In genomic region chr12:49843871-49844437, GRCh38 we compare ENCODE assay signal across 12 cellular contexts. TPM values are rescaled to one million over a fixed set of nuclear protein-coding genes. Genes with fewer than 3 reads are reported as not detected.
DNase-seq lines count a peak whose midpoint lies in the region; ATAC-seq and TF ChIP-seq lines count a peak whose summit lies in the region.
"Had no signal": no experiment of that assay in that cellular context is flagged by ENCODE, and none has a peak within 500 bp of the region (broad histone marks: within the 10 kb centered on the region; RNA-seq: fewer than 3 reads in every experiment).

No MANE protein-coding gene starts in this region.

- H3K79me2 ChIP-seq in HCT116 (ENCODE audit: insufficient read depth, low read length): peaks cover 18% of the 10 kb centered on the region

- TF ChIP-seq RAD21 in HCT116 (IDR thresholded peaks at IDR 0.05; ENCODE audit: low read depth): no peak

- RAD21 ChIA-PET in HCT116 (lab: Charles Lee; ENCODE audit: low non-redundant PET in 1 of 2, low total read pairs in 2 of 2, uncharacterized antibody in 2 of 2, unreplicated experiment in 2 of 2): no interaction called here

- no peak overlapping the region for H3K27ac ChIP-seq in BLaER1
- H3K27ac ChIP-seq in HCT116 (ENCODE audit: low read depth, low read length): peak overlapping the region; percentile 90; the same call in 1 of the 2 replicates
- no peak overlapping the region for H3K27ac ChIP-seq in mesodermal cell (ENCODE audit: low read depth, low read length, severe bottlenecking)
- H3K27ac ChIP-seq in esophagus squamous epithelium: peak overlapping the region in 2 of 4 donors; percentile 91 to 93

- H3K9me3 Mint-ChIP-seq in activated CD8-positive, alpha-beta T cell treated with anti-CD3 and anti-CD28 coated beads for 36 hours: no peaks in the 10 kb centered on the region

- H3K9ac ChIP-seq in BLaER1: no peak overlapping the region
- H3K9ac ChIP-seq in HCT116 (ENCODE audit: low read length): peak overlapping the region; percentile 97; the same call in 1 of the 2 replicates

- H3K36me3 ChIP-seq in BLaER1 (no peaks in the 10 kb centered on the region), HCT116 (ENCODE audit: control insufficient read depth in 1 of 2, insufficient read depth in 2 of 2, low read length in 2 of 2) (no peaks in the 10 kb centered on the region), mesodermal cell (ENCODE audit: control insufficient read depth, insufficient read depth, low read length) (no peaks in the 10 kb centered on the region), esophagus squamous epithelium (no peaks in the 10 kb centered on the region)
- H3K36me3 ChIP-seq: vagina had no signal

- H3K4me3 Mint-ChIP-seq in activated CD8-positive, alpha-beta T cell treated with anti-CD3 and anti-CD28 coated beads for 36 hours: peak overlapping the region; percentile 94

- H3K27ac Mint-ChIP-seq in activated CD8-positive, alpha-beta T cell treated with anti-CD3 and anti-CD28 coated beads for 36 hours: peak overlapping the region; percentile 91

- H3K4me1 Mint-ChIP-seq in activated CD8-positive, alpha-beta T cell treated with anti-CD3 and anti-CD28 coated beads for 36 hours (ENCODE audit: low read depth): peaks cover 28% of the 10 kb centered on the region

- H3K4me1 ChIP-seq in BLaER1 (peaks cover 58% of the 10 kb centered on the region), HCT116 (ENCODE audit: control insufficient read depth in 1 of 2, insufficient read depth in 2 of 2, low read length in 2 of 2) (peaks cover 12 to 19% of the 10 kb centered on the region in 2 experiments; a peak in 3 of 4 replicates), mesodermal cell (ENCODE audit: control insufficient read depth, insufficient read depth, low read length, poor library complexity, severe bottlenecking) (no peaks in the 10 kb centered on the region), esophagus squamous epithelium (peaks cover 10 to 25% (median 14%) of the 10 kb centered on the region in 3 donors)

- H3K36me3 Mint-ChIP-seq in activated CD8-positive, alpha-beta T cell treated with anti-CD3 and anti-CD28 coated beads for 36 hours (ENCODE audit: low read depth): peaks cover 4% of the 10 kb centered on the region

- H3K4me2 ChIP-seq in BLaER1 (peak overlapping the region; percentile 90), HCT116 (ENCODE audit: low read length) (peak overlapping the region; percentile 97)

- H3K27me3 ChIP-seq in BLaER1 (no peaks in the 10 kb centered on the region), HCT116 (ENCODE audit: insufficient read depth, low read length) (no peaks in the 10 kb centered on the region), esophagus squamous epithelium (peaks cover 0 to 18% (median 0%) of the 10 kb centered on the region in 4 donors)
- H3K27me3 ChIP-seq: vagina had no signal

- no peak for TF ChIP-seq POLR2A in HCT116 (IDR thresholded peaks at IDR 0.05; ENCODE audit: borderline replicate concordance, extremely low read depth, insufficient read depth, insufficient read length)
- no peak for TF ChIP-seq POLR2A in esophagus squamous epithelium (IDR thresholded peaks at IDR 0.05)
- TF ChIP-seq POLR2A in lower leg skin (IDR thresholded peaks at IDR 0.05): no peak

- H3K27me3 Mint-ChIP-seq in activated CD8-positive, alpha-beta T cell treated with anti-CD3 and anti-CD28 coated beads for 36 hours: no peaks in the 10 kb centered on the region

- DNase-seq in HCT116 (ENCODE audit: low read depth, low spot score): no peak
- DNase-seq in activated CD8-positive, alpha-beta T cell treated with anti-CD3 and anti-CD28 coated beads for 36 hours: no peak
- DNase-seq in esophagus squamous epithelium (lab: John Stamatoyannopoulos, UW): no peak
- no peak for DNase-seq in lower leg skin (ENCODE audit: low spot score in 2 of 2)
- DNase-seq: CD4-positive, alpha-beta memory T cell; NCI-H2029 treated with DMSO at 0.1 percent for 48 hours had no signal

- no peak for ATAC-seq in HCT116
- ATAC-seq in activated CD8-positive, alpha-beta T cell treated with anti-CD3 and anti-CD28 coated beads for 36 hours: no peak
- ATAC-seq in HG03039 (IDR thresholded peaks at IDR 0.05; ENCODE audit: unreplicated experiment): no peak
- ATAC-seq in HG02938 (IDR thresholded peaks at IDR 0.05; ENCODE audit: unreplicated experiment): no peak

- 97 to 100% methylated on average over 3 of the region's 4 CpGs for WGBS in mesodermal cell (ENCODE audit: insufficient coverage in 2 of 2), 2 experiments
- 83% methylated on average over 4 of the region's 4 CpGs for WGBS in esophagus squamous epithelium, 2 donors
- 84 to 89% methylated on average over 4 of the region's 4 CpGs for WGBS in lower leg skin, 2 donors

- no peak for TF ChIP-seq CTCF in HCT116 (IDR thresholded peaks at IDR 0.05 in 2 of 3, conservative IDR thresholded peaks at IDR 0.05 in 1 of 3; ENCODE audit: borderline replicate concordance in 1 of 3, insufficient read depth in 1 of 3, low read depth in 2 of 3, low read length in 2 of 3)
- no peak for TF ChIP-seq CTCF in activated CD8-positive, alpha-beta T cell treated with anti-CD3 and anti-CD28 coated beads for 36 hours (IDR thresholded peaks at IDR 0.05)
- no peak for TF ChIP-seq CTCF in esophagus squamous epithelium (IDR thresholded peaks at IDR 0.05)
- TF ChIP-seq CTCF in lower leg skin (IDR thresholded peaks at IDR 0.05): no peak

- CTCF ChIA-PET in HCT116 (lab: Charles Lee): interaction anchor here (1.5 kb wide), 1 partner anchor 66 kb away, joined by 5 read pairs; no protein-coding TSS in a partner anchor
- CTCF ChIA-PET in activated CD8-positive, alpha-beta T cell treated with anti-CD3 and anti-CD28 coated beads for 36 hours (lab: Charles Lee): interaction anchor here (1.0 to 7.0 kb wide), 8 partner anchors 23 to 195 kb away, joined by 3 to 36 read pairs (median 6); partner anchors contain the start of gene TMBIM6

- H2AFZ ChIP-seq in HCT116 (ENCODE audit: low read depth, low read length, poor library complexity, severe bottlenecking): no peak overlapping the region

- H3K9me3 ChIP-seq in BLaER1 (no peaks in the 10 kb centered on the region), HCT116 (ENCODE audit: control insufficient read depth in 1 of 2, insufficient read depth in 1 of 2, low read depth in 1 of 2, low read length in 2 of 2) (no peaks in the 10 kb centered on the region), mesodermal cell (ENCODE audit: control insufficient read depth, low read length) (no peaks in the 10 kb centered on the region), esophagus squamous epithelium (no peaks in the 10 kb centered on the region)
- H3K9me3 ChIP-seq: vagina had no signal

- 0 out of 2 replicates have a peak, but pooled peaks cover 8% of the 10 kb centered on the region for H3K9me2 ChIP-seq in HCT116 (ENCODE audit: insufficient read depth)

- H4K20me1 ChIP-seq in BLaER1: no peaks in the 10 kb centered on the region
- H4K20me1 ChIP-seq in HCT116 (ENCODE audit: insufficient read depth): no peaks in the 10 kb centered on the region

- BruUV-seq in HCT116 (replicated peaks; lab: Mats Ljungman, UMichigan): no TSS peak

- intact Hi-C loops in HCT116 (cut with micrococcal nuclease): no loop called here
- intact Hi-C loops in activated CD8-positive, alpha-beta T cell treated with anti-CD3 and anti-CD28 coated beads for 36 hours (cut with micrococcal nuclease): no loop called here
- intact Hi-C loops in esophagus squamous epithelium (cut with DNase I): no loop called here
- intact Hi-C loops in lower leg skin (cut with DNase I; ENCODE audit: low total_unique reads): no loop called here

- H3K4me3 ChIP-seq in BLaER1: peak overlapping the region; percentile 73; the same call in 1 of the 2 replicates
- no peak overlapping the region; a peak in 1 of 4 replicates for H3K4me3 ChIP-seq in HCT116 (replicated peaks in 1 of 2; ENCODE audit: low read depth in 1 of 2, low read length in 2 of 2)
- peak overlapping the region; percentile 66 for H3K4me3 ChIP-seq in mesodermal cell (ENCODE audit: extremely low read depth, insufficient read depth, low read length, poor library complexity, severe bottlenecking)
- no peak overlapping the region for H3K4me3 ChIP-seq in esophagus squamous epithelium
- no peak overlapping the region for H3K4me3 ChIP-seq in lower leg skin (ENCODE audit: low read depth, poor library complexity, severe bottlenecking)

- POLR2A ChIA-PET in HCT116 (lab: Charles Lee): interaction anchor here (1.7 to 1.8 kb wide), 2 partner anchors 15 to 103 kb away, joined by 7 to 9 read pairs; partner anchors contain the start of genes NCKAP5L and TMBIM6
- POLR2A ChIA-PET in activated CD8-positive, alpha-beta T cell treated with anti-CD3 and anti-CD28 coated beads for 36 hours (lab: Charles Lee): interaction anchor here (1.2 to 1.7 kb wide), 3 partner anchors 16 to 102 kb away, joined by 3 to 6 read pairs (median 5); partner anchors contain the start of genes NCKAP5L and TMBIM6

TF ChIP-seq in HCT116, 20 proteins besides CTCF, POLR2A, EP300 and RAD21 (continues in another document):
- TF ChIP-seq EGR1 (IDR thresholded peaks at IDR 0.05; ENCODE audit: low read depth) (no peak), SRF (IDR thresholded peaks at IDR 0.05; ENCODE audit: low read depth) (no peak), TCF7L2 (IDR thresholded peaks at IDR 0.05; ENCODE audit: borderline replicate concordance, extremely low read depth, insufficient read depth, insufficient read length) (no peak), EZH2phosphoT487 (IDR thresholded peaks at IDR 0.05; ENCODE audit: borderline replicate concordance) (no peak)

RNA-seq across cellular contexts. Expression of gene BCDIN3D, which starts 1.0 kb away (rescaled TPM):
- total RNA-seq in HCT116 (2021; ENCODE audit: unreplicated experiment) (5.7 TPM), esophagus squamous epithelium (1 to 10 TPM; 2.5 to 4.8 (median 3.0) TPM), lower leg skin (1 to 10 TPM; 3.2 to 7.4 (median 6.3) TPM)
- 2.0 and 3.4 TPM in 2 replicates for polyA plus RNA-seq in HCT116 (2012)
- 1 to 10 TPM; 5.0 to 5.3 TPM for total RNA-seq in activated CD8-positive, alpha-beta T cell treated with anti-CD3 and anti-CD28 coated beads for 36 hours
- 3.7 TPM for polyA plus RNA-seq in mesodermal cell (2013, experiment 1 of 2)
- 2.8 TPM for polyA plus RNA-seq in mesodermal cell (2013, experiment 2 of 2)

RNA-seq across cellular contexts. Expression of gene NCKAP5L, which starts 15.7 kb away (rescaled TPM):
- 12.1 TPM for total RNA-seq in HCT116 (2021; ENCODE audit: unreplicated experiment)
- 5.1 and 6.6 TPM in 2 replicates for polyA plus RNA-seq in HCT116 (2012)
- 1 to 10 TPM; 5.5 to 5.7 TPM for total RNA-seq in activated CD8-positive, alpha-beta T cell treated with anti-CD3 and anti-CD28 coated beads for 36 hours
- polyA plus RNA-seq in mesodermal cell (2013, experiment 1 of 2): 32.2 TPM
- polyA plus RNA-seq in mesodermal cell (2013, experiment 2 of 2): 26.3 TPM
- total RNA-seq in esophagus squamous epithelium: 10 to 100 TPM in 1 of 4 donors, 1 to 10 TPM in 3; 3.2 to 10.5 (median 8.0) TPM
- 10 to 100 TPM in 1 of 4 donors, 1 to 10 TPM in 3; 6.1 to 12.9 (median 9.0) TPM for total RNA-seq in lower leg skin

RNA-seq across cellular contexts. Expression of gene FAIM2, which starts 59.7 kb away (rescaled TPM):
- total RNA-seq in HCT116 (2021; ENCODE audit: unreplicated experiment) (not detected), esophagus squamous epithelium (1 to 10 TPM in 1 of 4 donors, under 1 TPM in 3; 0.13 to 2.9 (median 0.23) TPM), lower leg skin (under 1 TPM in 3 of 4 donors, not detected in 1; 0.08 to 0.91 (median 0.17) TPM)
- polyA plus RNA-seq in HCT116 (2012): not detected in 2 replicates
- total RNA-seq in activated CD8-positive, alpha-beta T cell treated with anti-CD3 and anti-CD28 coated beads for 36 hours: under 1 TPM; 0.22 to 0.56 TPM
- polyA plus RNA-seq in mesodermal cell (2013, experiment 1 of 2): 2.0 TPM
- polyA plus RNA-seq in mesodermal cell (2013, experiment 2 of 2): 0.56 TPM
- total RNA-seq: HT1080 had no signal

Comparison
In these comparisons a context has a peak if more than half of its experiments do, and no peak if none do; other contexts are left out.
1. H3K4me3 ChIP-seq: peak in BLaER1 (single experiment) and mesodermal cell (single experiment); none in HCT116 (0 of 2), esophagus squamous epithelium (0 of 4) and lower leg skin (single experiment).